In the genomic region with DNA sequence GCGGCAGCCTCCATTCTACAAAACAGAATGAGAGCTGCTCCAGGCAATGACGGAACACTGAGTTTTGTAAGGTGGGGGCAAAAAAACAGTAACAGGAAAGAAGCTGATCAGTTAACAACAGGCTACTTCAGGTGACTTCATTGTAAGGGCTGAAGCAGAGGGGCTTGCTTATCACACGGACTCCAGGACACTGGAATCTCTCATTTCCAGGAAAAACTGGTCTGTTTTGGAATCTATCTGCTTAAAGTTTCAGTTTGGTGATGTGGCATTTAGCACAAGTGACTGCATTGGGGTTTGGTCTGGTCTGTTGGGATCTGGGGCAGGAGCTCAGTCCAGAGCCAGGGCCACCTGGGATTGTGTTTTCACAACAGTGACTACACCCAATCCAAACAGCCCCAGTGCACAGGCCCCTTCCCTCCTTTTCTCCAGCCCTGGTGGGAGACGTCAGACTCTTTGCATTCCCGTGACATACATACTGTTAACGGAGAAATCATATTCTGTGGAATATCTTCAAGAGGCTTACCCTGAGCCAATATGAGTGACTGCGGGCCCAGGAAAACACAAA, we compare ENCODE assay signal across 21 cellular contexts. TPM values are rescaled to one million over a fixed set of nuclear protein-coding genes. Genes with fewer than 3 reads are reported as not detected.
"Had no signal": no experiment of that assay in that cellular context is flagged by ENCODE, and none has a peak within 500 bp of the region (broad histone marks: within the 10 kb centered on the region; RNA-seq: fewer than 3 reads in every experiment).

No MANE protein-coding gene starts in this region.

- H3K4me3 ChIP-seq: MG63, SJSA1, SK-N-MC had no signal

- H3K9me3 ChIP-seq: MG63, SJSA1 had no signal

- H3K27me3 ChIP-seq: MG63, SJSA1 had no signal

- DNase-seq: KBM-7, MG63, NCI-H1092, NCI-H1105 treated with DMSO at 0.1 percent for 48 hours, NCI-H1417 treated with DMSO at 0.1 percent for 48 hours, NCI-H146, NCI-H1694 treated with DMSO at 0.1 percent for 48 hours, NCI-H1930, NCI-H2081, NCI-H2107, NCI-H2227 treated with DMSO at 0.1 percent for 48 hours, NCI-H524, NCI-H526 treated with DMSO at 0.1 percent for 48 hours, NCI-H748 treated with DMSO at 0.1 percent for 48 hours, Right ventricle myocardium superior, RPMI8226, SIG-M5 had no signal

- H3K27ac ChIP-seq: SJSA1, SK-N-MC had no signal

- H3K36me3 ChIP-seq: MG63, SJSA1 had no signal

- H3K4me1 ChIP-seq: SJSA1 had no signal

RNA-seq across cellular contexts. Expression of a gene that starts 14.1 kb away (rescaled TPM):
- total RNA-seq: NCI-H460, Right ventricle myocardium superior, SJSA1 had no signal
- polyA plus RNA-seq: IgD-negative memory B cell had no signal

RNA-seq across cellular contexts. Expression of a gene that starts 40.6 kb away (rescaled TPM):
- total RNA-seq: NCI-H460, Right ventricle myocardium superior, SJSA1 had no signal
- polyA plus RNA-seq: IgD-negative memory B cell had no signal
